Comparison of ENCODE assay signal across 25 cellular contexts in the genomic region with DNA sequence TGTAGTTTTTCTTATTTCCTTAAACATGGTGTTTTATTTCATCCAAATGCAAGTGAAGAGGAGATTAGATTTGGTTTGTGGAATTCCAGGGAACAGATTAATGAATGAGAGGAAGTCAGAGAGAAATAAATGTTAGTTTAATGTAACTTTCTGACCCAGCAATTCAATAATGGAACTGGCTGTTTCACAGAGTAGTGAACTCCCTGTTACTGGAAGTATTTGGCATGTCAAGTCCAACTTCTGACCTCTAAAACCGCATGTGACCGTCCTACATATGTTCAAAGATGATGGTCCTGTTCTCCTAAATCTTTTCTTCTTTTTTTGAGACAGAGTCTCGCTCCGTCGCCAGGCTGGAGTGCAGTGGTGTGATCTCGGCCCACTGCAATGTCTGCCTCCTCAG. TPM values are rescaled to one million over a fixed set of nuclear protein-coding genes. Genes with fewer than 3 reads are reported as not detected.
"Had no signal": no experiment of that assay in that cellular context is flagged by ENCODE, and none has a peak within 500 bp of the region (broad histone marks: within the 10 kb centered on the region; RNA-seq: fewer than 3 reads in every experiment).

No MANE protein-coding gene starts in this region.

- H3K9ac ChIP-seq: neural progenitor cell had no signal

- H3K4me3 ChIP-seq: lung, neural progenitor cell, pancreas, prostate gland, sigmoid colon, spleen, tibial nerve, uterus had no signal

- H3K36me3 ChIP-seq: neural progenitor cell, neutrophil, pancreas, prostate gland, sigmoid colon, uterus had no signal

- H3K9me3 ChIP-seq: neutrophil, pancreas, prostate gland, sigmoid colon, uterus had no signal

- H3K4me1 ChIP-seq: prostate gland, spleen, tibial nerve, uterus had no signal

- ATAC-seq: natural killer cell; pancreas; stimulated activated effector memory CD8-positive, alpha-beta T cell treated with anti-CD3 and anti-CD28 coated beads, Interleukin-12 subunit alpha, Interleukin-12 subunit beta, amount 100 ng/mL, for 72 hours; stimulated activated naive CD8-positive, alpha-beta T cell treated with anti-CD3 and anti-CD28 coated beads, Interleukin-15, amount 100 ng/mL, for 72 hours had no signal

- DNase-seq: hypothalamus; islet precursor cell; mesendoderm; naive B cell; natural killer cell; nephron progenitor cell; pancreas; posterior cingulate gyrus; retina; right cardiac atrium; sigmoid colon; small intestine; spleen; stimulated activated CD4-positive, alpha-beta T cell treated with anti-CD3 and anti-CD28 coated beads, Interleukin-4, amount 100 ng/mL, for 24 hours; stimulated activated naive CD4-positive, alpha-beta T cell treated with Interleukin-2 at 50 U/mL for 16 hours; stimulated activated naive CD8-positive, alpha-beta T cell treated with anti-CD3 and anti-CD28 coated beads, Interleukin-15, amount 100 ng/mL, for 72 hours; substantia nigra; uterus had no signal

- H3K4me2 ChIP-seq: neural progenitor cell had no signal

- H2AFZ ChIP-seq: neural progenitor cell had no signal

- H3K27me3 ChIP-seq: neural progenitor cell, neutrophil, pancreas, sigmoid colon, spleen, tibial nerve, uterus had no signal

- FAIRE-seq: pancreas, small intestine had no signal

- H3K27ac ChIP-seq: neural progenitor cell, neutrophil, prostate gland, sigmoid colon, tibial nerve, uterus had no signal

RNA-seq across cellular contexts. Expression of a gene that starts 35.9 kb away (rescaled TPM):
- total RNA-seq: mononuclear cell had no signal
